10 cellular contexts compared by ENCODE assay signal in the genomic region with DNA sequence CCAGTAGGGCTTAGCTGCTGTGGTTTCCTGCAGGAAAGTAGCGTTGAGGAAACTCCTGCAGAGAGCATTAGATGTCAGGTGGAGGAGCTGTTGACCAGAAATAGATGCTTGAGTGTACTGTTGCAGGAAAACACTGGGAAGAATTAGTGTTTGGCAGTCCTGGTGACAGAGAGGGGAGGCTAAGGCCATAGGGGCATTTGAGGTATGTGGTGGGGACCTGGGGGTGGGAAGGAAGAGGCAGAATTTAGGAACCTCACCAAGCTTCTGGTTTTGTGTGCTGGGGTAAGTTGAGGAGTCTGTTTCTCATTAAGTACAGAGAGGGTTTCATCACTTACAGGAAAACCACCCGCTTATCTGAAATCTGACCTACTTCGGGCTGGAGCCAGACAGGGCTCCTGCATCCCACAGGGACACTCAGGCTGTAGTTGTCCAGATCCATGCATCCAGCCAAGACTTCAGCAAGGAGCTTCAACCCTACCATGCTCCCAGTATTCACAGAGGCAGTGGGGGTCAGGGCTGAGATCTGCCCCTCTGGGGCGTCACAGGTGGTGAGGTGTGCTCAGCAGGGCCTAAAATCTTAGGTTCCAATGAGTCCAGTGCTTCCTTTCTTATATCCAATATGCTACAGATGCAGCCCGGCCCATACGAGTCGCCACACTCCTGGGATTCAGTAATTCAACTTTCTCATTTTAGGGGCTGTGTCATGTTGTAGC. TPM values are rescaled to one million over a fixed set of nuclear protein-coding genes. Genes with fewer than 3 reads are reported as not detected.
A peak's percentile ranks its signal among the peaks of the same experiment; 100 is the strongest.
DNase-seq lines count a peak whose midpoint lies in the region; TF ChIP-seq lines count a peak whose summit lies in the region.
"Had no signal": no experiment of that assay in that cellular context is flagged by ENCODE, and none has a peak within 500 bp of the region (broad histone marks: within the 10 kb centered on the region; RNA-seq: fewer than 3 reads in every experiment).

No MANE protein-coding gene starts in this region.

- in situ Hi-C loops in KBM-7 (cut with MboI; ENCODE audit: low pct_unique_long_range_greater_than_20kb, low sequenced_read_pairs), result no loop called here

- peaks cover 6 to 61% (median 8%) of the 10 kb centered on the region in 3 donors for H3K36me3 Mint-ChIP-seq in CD8-positive, alpha-beta memory T cell
- peaks cover 15% of the 10 kb centered on the region for H3K36me3 Mint-ChIP-seq in mesothelial cell of epicardium

- CTCF ChIA-PET in CD8-positive, alpha-beta memory T cell (lab: Charles Lee), result interaction anchor here (0.6 to 9.5 kb wide), 7 partner anchors 15 to 90 kb away, joined by 3 to 146 read pairs (median 3); partner anchors contain the start of genes INSRR, NTRK1 and SH2D2A

- H3K36me3 ChIP-seq in CD8-positive, alpha-beta memory T cell (ENCODE audit: insufficient read depth, low read length), result peaks cover 41% of the 10 kb centered on the region
- H3K36me3 ChIP-seq in H7 (replicated peaks; ENCODE audit: control insufficient read depth, insufficient read depth, low read length), result peaks cover 12% of the 10 kb centered on the region

- no peak overlapping the region for H3K4me3 ChIP-seq in CD8-positive, alpha-beta memory T cell (ENCODE audit: low read length)
- H3K4me3 ChIP-seq in H7 (ENCODE audit: insufficient read depth, low read depth, low read length), result no peak overlapping the region
- H3K4me3 ChIP-seq: adrenal gland had no signal

- no peak for TF ChIP-seq CTCF in mesothelial cell of epicardium (IDR thresholded peaks at IDR 0.05; ENCODE audit: unreplicated experiment)

- POLR2A ChIA-PET in CD8-positive, alpha-beta memory T cell (lab: Charles Lee), result interaction anchor here (0.6 to 1.7 kb wide), 3 partner anchors 12 to 326 kb away, joined by 3 read pairs; no protein-coding TSS in a partner anchor

- H3K9me3 Mint-ChIP-seq in CD8-positive, alpha-beta memory T cell, result no peaks in the 10 kb centered on the region
- no peaks in the 10 kb centered on the region for H3K9me3 Mint-ChIP-seq in mesothelial cell of epicardium

- peak overlapping the region; percentile 38 for H3K27ac ChIP-seq in CD8-positive, alpha-beta memory T cell (ENCODE audit: low read depth, low read length)
- H3K27ac ChIP-seq: adrenal gland had no signal

- no peaks in the 10 kb centered on the region for H3K4me1 ChIP-seq in CD8-positive, alpha-beta memory T cell (ENCODE audit: insufficient read depth, low read length)

- no peaks in the 10 kb centered on the region for H3K9me3 ChIP-seq in CD8-positive, alpha-beta memory T cell (ENCODE audit: low read length)
- H3K9me3 ChIP-seq: adrenal gland had no signal

- H3K4me1 Mint-ChIP-seq in CD8-positive, alpha-beta memory T cell, result peaks cover 24 to 41% (median 35%) of the 10 kb centered on the region in 3 donors
- H3K4me1 Mint-ChIP-seq in mesothelial cell of epicardium, result peaks cover 24% of the 10 kb centered on the region

- peak overlapping the region; percentile 39 to 87 (median 80) for H3K27ac Mint-ChIP-seq in CD8-positive, alpha-beta memory T cell
- peak overlapping the region; percentile 43 for H3K27ac Mint-ChIP-seq in mesothelial cell of epicardium

- H3K4me3 Mint-ChIP-seq in CD8-positive, alpha-beta memory T cell, result peak overlapping the region in 3 of 7 donors; percentile 3 to 22 (median 10)
- no peak overlapping the region for H3K4me3 Mint-ChIP-seq in mesothelial cell of epicardium

- peaks cover 0 to under 1% of the 10 kb centered on the region in 2 donors for H3K27me3 Mint-ChIP-seq in CD8-positive, alpha-beta memory T cell
- no peaks in the 10 kb centered on the region for H3K27me3 Mint-ChIP-seq in mesothelial cell of epicardium (ENCODE audit: low read depth)

- peak in 1 of 5 donors; percentile 6 for DNase-seq in CD8-positive, alpha-beta memory T cell
- DNase-seq in KBM-7 (peak; percentile 65), astrocyte of the hippocampus (ENCODE audit: low read depth, low spot score) (peak; percentile 48), mesothelial cell of epicardium (ENCODE audit: low spot score in 2 of 2, unreplicated experiment in 2 of 2) (no peak), H7 (no peak), midbrain (lab: John Stamatoyannopoulos, UW) (no peak), germinal center (ENCODE audit: low spot score) (no peak), A172 (ENCODE audit: low spot score) (no peak)

- H3K27me3 ChIP-seq in CD8-positive, alpha-beta memory T cell (ENCODE audit: insufficient read depth, low read length, poor library complexity, severe bottlenecking), result no peaks in the 10 kb centered on the region
- no peaks in the 10 kb centered on the region for H3K27me3 ChIP-seq in H7 (ENCODE audit: control insufficient read depth, insufficient read depth, low read length)
- H3K27me3 ChIP-seq: adrenal gland had no signal

RNA-seq across cellular contexts. Expression of gene SH2D2A, which starts 15.1 kb away (rescaled TPM):
- 100 to 1,000 TPM; 163 to 170 TPM for total RNA-seq in CD8-positive, alpha-beta memory T cell
- 62.1 TPM for polyA plus RNA-seq in CD8-positive, alpha-beta memory T cell
- total RNA-seq in mesothelial cell of epicardium, result 0.58 to 2.1 TPM (median 0.89 TPM) in 3 replicates
- 4.3 and 8.4 TPM in 2 replicates for total RNA-seq in H7 (2014; rRNA removed; shearing (Covaris generic))
- 0.09 TPM in 1 of 2 replicates, not detected in the other for total RNA-seq in A172 (2014; rRNA removed; shearing (Covaris generic))

RNA-seq across cellular contexts. Expression of gene PRCC, which starts 34.2 kb away (rescaled TPM):
- 100 to 1,000 TPM; 106 to 111 TPM for total RNA-seq in CD8-positive, alpha-beta memory T cell
- 45.9 TPM for polyA plus RNA-seq in CD8-positive, alpha-beta memory T cell
- total RNA-seq in mesothelial cell of epicardium, result 78.4 to 93.9 TPM (median 93.7 TPM) in 3 replicates
- total RNA-seq in H7 (2014; rRNA removed; shearing (Covaris generic)), result 90.6 and 107 TPM in 2 replicates
- total RNA-seq in A172 (2014; rRNA removed; shearing (Covaris generic)), result 40.3 and 51.5 TPM in 2 replicates

RNA-seq across cellular contexts. Expression of gene HDGF, which starts 50.1 kb away (rescaled TPM):
- total RNA-seq in CD8-positive, alpha-beta memory T cell, result 100 to 1,000 TPM; 297 to 299 TPM
- 46.0 TPM for polyA plus RNA-seq in CD8-positive, alpha-beta memory T cell
- total RNA-seq in mesothelial cell of epicardium, result 176 to 183 TPM (median 182 TPM) in 3 replicates
- total RNA-seq in H7 (2014; rRNA removed; shearing (Covaris generic)), result 408 and 515 TPM in 2 replicates
- total RNA-seq in A172 (2014; rRNA removed; shearing (Covaris generic)), result 430 and 446 TPM in 2 replicates

RNA-seq across cellular contexts. Expression of gene INSRR, which starts 57.4 kb away (rescaled TPM):
- under 1 TPM in 1 of 2 experiments, not detected in 1; 0.07 TPM for total RNA-seq in CD8-positive, alpha-beta memory T cell
- not detected for polyA plus RNA-seq in CD8-positive, alpha-beta memory T cell
- 0.45 to 0.66 TPM (median 0.51 TPM) in 3 replicates for total RNA-seq in mesothelial cell of epicardium
- not detected in 2 replicates for total RNA-seq in H7 (2014; rRNA removed; shearing (Covaris generic))
- not detected in 2 replicates for total RNA-seq in A172 (2014; rRNA removed; shearing (Covaris generic))
- total RNA-seq: OCI-LY7 had no signal

RNA-seq across cellular contexts. Expression of gene NTRK1, which starts 59.1 kb away (rescaled TPM):
- 1 to 10 TPM; 2.9 to 3.0 TPM for total RNA-seq in CD8-positive, alpha-beta memory T cell
- polyA plus RNA-seq in CD8-positive, alpha-beta memory T cell, result not detected
- total RNA-seq in mesothelial cell of epicardium, result 1.2 to 1.3 TPM (median 1.3 TPM) in 3 replicates
- total RNA-seq in H7 (2014; rRNA removed; shearing (Covaris generic)), result 0.07 and 0.22 TPM in 2 replicates
- 0.16 and 0.24 TPM in 2 replicates for total RNA-seq in A172 (2014; rRNA removed; shearing (Covaris generic))
- total RNA-seq: OCI-LY7 had no signal

Comparison
In these comparisons a context has a peak if more than half of its experiments do, and no peak if none do; other contexts are left out.
1. DNase-seq: peak in KBM-7 (single experiment) and astrocyte of the hippocampus (single experiment); none in mesothelial cell of epicardium (0 of 2), H7 (single experiment), midbrain (single experiment), germinal center (single experiment) and A172 (single experiment).
2. RNA of gene SH2D2A, which starts 15.1 kb away (total RNA-seq): 163 to 170 TPM in CD8-positive, alpha-beta memory T cell; 4.3 to 8.4 TPM in H7, 0.58 to 2.1 TPM in mesothelial cell of epicardium and 0.09 TPM in A172; every median in the first group is over 10 times any median in the second.